Comparison of ENCODE assay signal across 1 cellular context in the genomic region with DNA sequence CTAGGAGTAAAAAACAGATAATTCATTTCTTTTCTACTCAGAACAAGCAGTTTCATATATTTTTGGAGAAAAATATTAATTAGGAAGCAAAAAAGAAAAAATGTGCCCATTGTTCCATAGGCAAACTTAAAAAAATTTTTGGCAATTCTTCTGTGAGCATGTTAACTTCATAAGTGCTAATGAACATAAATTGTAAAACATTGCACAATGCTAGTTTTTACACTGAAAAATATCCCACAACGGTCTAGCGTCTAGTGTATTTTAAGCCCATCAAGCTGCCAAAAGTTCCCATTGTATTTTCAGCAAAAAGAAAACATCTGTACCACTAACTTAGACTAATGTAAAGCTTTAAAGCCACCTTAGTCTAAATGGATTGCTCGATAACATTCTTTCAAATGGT.
TF ChIP-seq lines count a peak whose summit lies in the region.

No MANE protein-coding gene starts in this region.

TF ChIP-seq in A549, 52 proteins besides CTCF, POLR2A, EP300 and RAD21 (continued from another document):
- TF ChIP-seq ELK1 (IDR thresholded peaks at IDR 0.05; ENCODE audit: low read depth, low read length) (no peak), PHF8 (IDR thresholded peaks at IDR 0.05; ENCODE audit: borderline replicate concordance, low read depth) (no peak)
